Comparison of ENCODE assay signal across 22 cellular contexts in genomic region chr4:3803946-3804345, GRCh38. TPM values are rescaled to one million over a fixed set of nuclear protein-coding genes. Genes with fewer than 3 reads are reported as not detected.
DNase-seq lines count a peak whose midpoint lies in the region; ATAC-seq, FAIRE-seq and TF ChIP-seq lines count a peak whose summit lies in the region.
"Had no signal": no experiment of that assay in that cellular context is flagged by ENCODE, and none has a peak within 500 bp of the region (broad histone marks: within the 10 kb centered on the region; RNA-seq: fewer than 3 reads in every experiment).

No MANE protein-coding gene starts in this region.

- FAIRE-seq in H1 (lab: Jason Lieb, UNC) = no peak
- FAIRE-seq: A204.1, GM12878, GM19239, H54 had no signal

- CTCF ChIA-PET in H1 (lab: Charles Lee; ENCODE audit: partially characterized antibody) = interaction anchor here (0.6 to 2.1 kb wide), 4 partner anchors 11 to 77 kb away, joined by 3 to 13 read pairs (median 3); no protein-coding TSS in a partner anchor

- H4K20me1 ChIP-seq in H1 (replicated peaks in 1 of 2; ENCODE audit: control insufficient read depth in 1 of 2, insufficient read depth in 2 of 2, low read length in 2 of 2) = no peaks in the 10 kb centered on the region

- H3K56ac ChIP-seq in H1 (replicated peaks; ENCODE audit: insufficient read length, low read depth, low read length) = no peak overlapping the region

- H3K79me1 ChIP-seq in H1 (ENCODE audit: low read depth, low read length) = no peaks in the 10 kb centered on the region

- DNase-seq in SJCRH30 = no peak
- DNase-seq in H1 (ENCODE audit: low read depth in 1 of 2, low spot score in 2 of 2) = no peak
- DNase-seq in lower lobe of right lung = peak; percentile 28
- DNase-seq in aorta = peak; percentile 25 to 45
- DNase-seq: ACHN; BE2C; C1 segment of cervical spinal cord; CD4-positive, CD25-positive, alpha-beta regulatory T cell; CD8-positive, alpha-beta memory T cell; COR-L47; DMS 273 treated with DMSO at 0.1 percent for 48 hours; DMS53; DND-41; EL; GM23248; HCEC 1CT had no signal

- no peak overlapping the region for H2BK120ac ChIP-seq in H1 (replicated peaks; ENCODE audit: low read depth, low read length)

- H4K8ac ChIP-seq in H1 (ENCODE audit: extremely low read depth, insufficient read depth, low read length) = no peak overlapping the region; the same call in 1 of the 2 replicates

- H3K9ac ChIP-seq in H1 (replicated peaks in 1 of 4; ENCODE audit: extremely low read depth in 1 of 4, low read depth in 3 of 4, low read length in 3 of 4) = no peak overlapping the region
- H3K9ac ChIP-seq: GM23248 had no signal

- H3K4me1 ChIP-seq in SJCRH30 (peaks cover 23% of the 10 kb centered on the region), H1 (replicated peaks in 1 of 4; ENCODE audit: control insufficient read depth in 3 of 4, insufficient read depth in 4 of 4, low read length in 3 of 4) (peaks cover 4 to 18% (median 9%) of the 10 kb centered on the region in 4 experiments), lower lobe of right lung (no peaks in the 10 kb centered on the region), aorta (ENCODE audit: control insufficient read depth in 1 of 2, insufficient read depth in 2 of 2, low read length in 2 of 2) (no peaks in the 10 kb centered on the region)

- peak overlapping the region; percentile 71 for H3K18ac ChIP-seq in H1 (ENCODE audit: extremely low read depth, low read length)

- POLR2A ChIA-PET in H1 (lab: Charles Lee; ENCODE audit: partially characterized antibody) = interaction anchor here (0.6 kb wide), 2 partner anchors 214 to 863 kb away, joined by 3 to 4 read pairs; no protein-coding TSS in a partner anchor

- H3K9me3 ChIP-seq in SJCRH30 (replicated peaks) = no peaks in the 10 kb centered on the region
- no peaks in the 10 kb centered on the region; a peak in 1 of 4 replicates for H3K9me3 ChIP-seq in H1 (ENCODE audit: insufficient read depth in 2 of 2, low read depth in 1 of 2, low read length in 1 of 2)
- H3K9me3 ChIP-seq in lower lobe of right lung = no peaks in the 10 kb centered on the region
- H3K9me3 ChIP-seq in aorta (ENCODE audit: control insufficient read depth, low read length) = no peaks in the 10 kb centered on the region
- H3K9me3 ChIP-seq: BE2C had no signal

- H3K4me3 ChIP-seq in SJCRH30 (no peak overlapping the region), H1 (ENCODE audit: extremely low read depth in 1 of 4, insufficient read depth in 2 of 4, low read depth in 3 of 4, low read length in 4 of 4) (no peak overlapping the region), lower lobe of right lung (no peak overlapping the region), aorta (ENCODE audit: low read length in 2 of 2) (no peak overlapping the region)
- H3K4me3 ChIP-seq: GM12878, GM23248 had no signal

- no peak overlapping the region for H3K14ac ChIP-seq in H1 (ENCODE audit: insufficient read length)

- H2BK5ac ChIP-seq in H1 (ENCODE audit: low read depth, low read length) = no peak overlapping the region

- no peak for TF ChIP-seq CTCF in H1 (IDR thresholded peaks at IDR 0.05; ENCODE audit: control extremely low read depth in 1 of 3, insufficient read depth in 1 of 3, low read depth in 1 of 3, low read length in 3 of 3)
- TF ChIP-seq CTCF in lower lobe of right lung (IDR thresholded peaks at IDR 0.05) = no peak

- H3K27me3 ChIP-seq in SJCRH30 (peaks cover 4% of the 10 kb centered on the region; the same call in 1 of the 2 replicates), H1 (replicated peaks in 1 of 4; ENCODE audit: control insufficient read depth in 3 of 4, extremely low read depth in 1 of 4, insufficient read depth in 3 of 4, low read length in 3 of 4) (peaks cover 0 to 3% (median 1%) of the 10 kb centered on the region in 4 experiments; a peak in 1 of 7 replicates), lower lobe of right lung (ENCODE audit: low read depth) (peaks cover 23% of the 10 kb centered on the region), aorta (ENCODE audit: control insufficient read depth in 1 of 2, insufficient read depth in 2 of 2, low read length in 1 of 2) (no peaks in the 10 kb centered on the region)
- H3K27me3 ChIP-seq: BE2C had no signal

- H3K27ac ChIP-seq in SJCRH30 (peak overlapping the region; percentile 77; the same call in 1 of the 2 replicates), H1 (ENCODE audit: low read depth, low read length) (no peak overlapping the region), lower lobe of right lung (no peak overlapping the region), aorta (ENCODE audit: low read depth in 1 of 2, low read length in 2 of 2) (no peak overlapping the region)
- H3K27ac ChIP-seq: GM23248 had no signal

- H3K23ac ChIP-seq in H1 (ENCODE audit: insufficient read length) = no peak overlapping the region

- H3K79me2 ChIP-seq in H1 (ENCODE audit: control insufficient read depth in 1 of 2, insufficient read depth in 2 of 2, low read length in 2 of 2) = no peaks in the 10 kb centered on the region

- ATAC-seq in lower lobe of right lung (no peak), aorta (ENCODE audit: low FRiP score) (no peak), HG03139 (IDR thresholded peaks at IDR 0.05; ENCODE audit: unreplicated experiment) (no peak), HG03432 (IDR thresholded peaks at IDR 0.05; ENCODE audit: unreplicated experiment) (no peak)
- ATAC-seq: GM12878 had no signal

- H2AFZ ChIP-seq in H1 (ENCODE audit: low read length) = no peak overlapping the region
- H2AFZ ChIP-seq: GM23248 had no signal

- no peak overlapping the region for H3K4me2 ChIP-seq in H1 (ENCODE audit: insufficient read depth in 1 of 2, low read depth in 2 of 2, low read length in 2 of 2)

- no peaks in the 10 kb centered on the region for H3K36me3 ChIP-seq in SJCRH30
- no peaks in the 10 kb centered on the region; a peak in 1 of 8 replicates for H3K36me3 ChIP-seq in H1 (ENCODE audit: control insufficient read depth in 2 of 4, insufficient read depth in 4 of 4, low read length in 3 of 4)
- no peaks in the 10 kb centered on the region for H3K36me3 ChIP-seq in lower lobe of right lung
- H3K36me3 ChIP-seq in aorta (ENCODE audit: control insufficient read depth in 1 of 2, insufficient read depth in 2 of 2, low read length in 1 of 2) = no peaks in the 10 kb centered on the region
- H3K36me3 ChIP-seq: BE2C had no signal

- H2BK15ac ChIP-seq in H1 (ENCODE audit: low read length) = no peak overlapping the region

- TF ChIP-seq POLR2A in H1 (IDR thresholded peaks at IDR 0.05; ENCODE audit: control extremely low read depth in 1 of 2, low read depth in 2 of 2, low read length in 2 of 2) = no peak

- no peak overlapping the region for H2BK20ac ChIP-seq in H1 (ENCODE audit: low read length)

- intact Hi-C loops in lower lobe of right lung (cut with DNase I) = no loop called here
- intact Hi-C loops in aorta (cut with DNase I) = no loop called here

- no peak overlapping the region for H4K5ac ChIP-seq in H1 (ENCODE audit: insufficient read length, low read depth, low read length)

- 88% methylated on average over 6 of the region's 8 CpGs; no CpG with 5 or more reads in 1 of the 2 experiments for WGBS in H1 (ENCODE audit: extremely low coverage in 1 of 2, insufficient coverage in 1 of 2, insufficient read length in 1 of 2, insufficient replicate concordance in 2 of 2, low coverage in 1 of 2, low lambda C conversion rate in 2 of 2, missing lambda C conversion rate in 1 of 2), 2 experiments
- 78 to 93% methylated on average over 7 to 8 of the region's 8 CpGs for WGBS in aorta, 2 donors

- no peak for TF ChIP-seq EP300 in H1 (IDR thresholded peaks at IDR 0.05; ENCODE audit: borderline replicate concordance in 1 of 2, low read depth in 2 of 2, low read length in 2 of 2)

- no peak for TF ChIP-seq RAD21 in H1 (IDR thresholded peaks at IDR 0.05 in 1 of 2, conservative IDR thresholded peaks at IDR 0.05 in 1 of 2; ENCODE audit: low read depth in 2 of 2, low read length in 2 of 2)

- no peak overlapping the region for H4K91ac ChIP-seq in H1 (replicated peaks; ENCODE audit: insufficient read length, low read length)

- no peak overlapping the region for H3K4ac ChIP-seq in H1 (replicated peaks; ENCODE audit: insufficient read length, low read depth, low read length)

- H2BK12ac ChIP-seq in H1 (ENCODE audit: low read depth, low read length) = no peak overlapping the region; the same call in 1 of the 2 replicates

- H3K23me2 ChIP-seq in H1 (ENCODE audit: low read depth, low read length) = 0 out of 2 replicates have a peak, but pooled peaks cover 1% of the 10 kb centered on the region

- H2AK5ac ChIP-seq in H1 (ENCODE audit: low read depth, low read length) = 0 out of 2 replicates have a peak overlapping the region, but pooled peaks have one; percentile 65

TF ChIP-seq in H1, 55 proteins besides CTCF, POLR2A, EP300 and RAD21 (continues in another document):
- TF ChIP-seq SIN3A (conservative IDR thresholded peaks at IDR 0.05 in 1 of 2, IDR thresholded peaks at IDR 0.05 in 1 of 2; ENCODE audit: low read depth in 1 of 2, low read length in 2 of 2) (no peak), RXRA (IDR thresholded peaks at IDR 0.05; ENCODE audit: insufficient read depth, low read depth, low read length) (no peak), PHF8 (conservative IDR thresholded peaks at IDR 0.05; ENCODE audit: low read depth, low read length) (no peak), SAP30 (IDR thresholded peaks at IDR 0.05; ENCODE audit: insufficient read depth, insufficient replicate concordance, low read length) (no peak), JUND (IDR thresholded peaks at IDR 0.05; ENCODE audit: low read length) (no peak), JUN (IDR thresholded peaks at IDR 0.05; ENCODE audit: low read depth, low read length) (no peak), TBP (IDR thresholded peaks at IDR 0.05; ENCODE audit: low read depth, low read length) (no peak), TCF12 (IDR thresholded peaks at IDR 0.05; ENCODE audit: low read depth, low read length) (no peak)

RNA-seq across cellular contexts. Expression of gene ADRA2C, which starts 37.8 kb away (rescaled TPM):
- total RNA-seq in SJCRH30 (2014; rRNA removed; shearing (Covaris generic)) = 17.9 and 18.5 TPM in 2 replicates
- total RNA-seq in H1 (2021; fragmentation: NEBNext Ultra II Directional; extraction: Animal tissue kit (Norgen Biotek cat#: 25700)) = 13.8 and 14.8 TPM in 2 replicates
- polyA plus RNA-seq in H1 (2011; rRNA removed) (14.6 and 27.3 TPM in 2 replicates), aorta (10 to 100 TPM in 1 of 2 donors, 1 to 10 TPM in 1; 9.6 to 49.0 TPM)
- polyA plus RNA-seq in H1 (2011; cell fraction: cytosol; rRNA removed) = 15.1 TPM
- polyA plus RNA-seq in H1 (2011; cell fraction: nucleus; rRNA removed) = 35.4 TPM
- 4.8 to 12.3 TPM (median 11.4 TPM) in 4 replicates for polyA plus RNA-seq in H1 (2012, experiment 1 of 2)
- polyA plus RNA-seq in H1 (2012, experiment 2 of 2) = 5.9 TPM
- 9.6 TPM for polyA plus RNA-seq in H1 (2013, experiment 1 of 2)
- polyA plus RNA-seq in H1 (2013, experiment 2 of 2) = 8.5 TPM
- 10.0 and 12.3 TPM in 2 replicates for polyA minus RNA-seq in H1 (2011; rRNA and poly(A)+ RNA removed)
- 11.6 TPM for polyA minus RNA-seq in H1 (2011; cell fraction: cytosol; rRNA and poly(A)+ RNA removed)
- 16.3 TPM for polyA minus RNA-seq in H1 (2011; cell fraction: nucleus; rRNA and poly(A)+ RNA removed)
- total RNA-seq in lower lobe of right lung (2.5 TPM), aorta (10 to 100 TPM; 36.4 to 72.2 TPM)
- total RNA-seq: CD4-positive, CD25-positive, alpha-beta regulatory T cell; CD8-positive, alpha-beta memory T cell had no signal
- polyA plus RNA-seq: CD4-positive, CD25-positive, alpha-beta regulatory T cell; CD8-positive, alpha-beta memory T cell; GM12878 had no signal

Comparison
In these comparisons a context has a peak if more than half of its experiments do, and no peak if none do; other contexts are left out.
1. DNase-seq: peak in lower lobe of right lung (single experiment) and aorta (2 of 2); none in SJCRH30 (0 of 2) and H1 (0 of 2).